23 cellular contexts compared by ENCODE assay signal in genomic region chr9:135348788-135349150, GRCh38.
DNase-seq lines count a peak whose midpoint lies in the region; ATAC-seq, FAIRE-seq and TF ChIP-seq lines count a peak whose summit lies in the region.
"Had no signal": no experiment of that assay in that cellular context is flagged by ENCODE, and none has a peak within 500 bp of the region (broad histone marks: within the 10 kb centered on the region; RNA-seq: fewer than 3 reads in every experiment).

No MANE protein-coding gene starts in this region.

- no peak overlapping the region for H3K27ac Mint-ChIP-seq in activated T-helper 1 cell treated with anti-CD3 and anti-CD28 coated beads, Interleukin-12 subunit alpha, Interleukin-12 subunit beta, Interleukin-2, Interleukin-4 antibody, amounts not matched to agents 30 ng/mL and 10 ng/mL and 1 ng/mL, durations not matched to agents 14 hours and 24 hours and 36 hours
- H3K27ac Mint-ChIP-seq: CD4-positive, alpha-beta T cell; GM23338; HFFc6 had no signal

- no peak overlapping the region for H3K23ac ChIP-seq in H1 (ENCODE audit: insufficient read length)

- H2AK5ac ChIP-seq in H1 (ENCODE audit: low read depth, low read length), result no peak overlapping the region

- H2BK20ac ChIP-seq in H1 (ENCODE audit: low read length), result no peak overlapping the region

- H4K5ac ChIP-seq in H1 (ENCODE audit: insufficient read length, low read depth, low read length), result no peak overlapping the region

- peaks cover 13 to 26% (median 21%) of the 10 kb centered on the region in 10 experiments for H3K4me1 ChIP-seq in BLaER1 treated with 17β-estradiol and CSF1 and Interleukin-3, amounts not matched to agents 10 nM and 100 nM
- peaks cover 0 to 4% (median 2%) of the 10 kb centered on the region in 4 experiments; a peak in 3 of 7 replicates for H3K4me1 ChIP-seq in H1 (replicated peaks in 1 of 4; ENCODE audit: control insufficient read depth in 3 of 4, insufficient read depth in 4 of 4, low read length in 3 of 4)
- H3K4me1 ChIP-seq in osteoblast (ENCODE audit: insufficient read depth, low read length), result no peaks in the 10 kb centered on the region
- H3K4me1 ChIP-seq: HAP-1 had no signal

- peak overlapping the region; percentile 22 for H4K91ac ChIP-seq in H1 (replicated peaks; ENCODE audit: insufficient read length, low read length)

- H3K79me1 ChIP-seq in H1 (ENCODE audit: low read depth, low read length), result no peaks in the 10 kb centered on the region

- no peak overlapping the region for H2BK12ac ChIP-seq in H1 (ENCODE audit: low read depth, low read length)

- no peak overlapping the region for H3K56ac ChIP-seq in H1 (replicated peaks; ENCODE audit: insufficient read length, low read depth, low read length)

- WGBS in H1 (ENCODE audit: extremely low coverage in 1 of 2, insufficient coverage in 1 of 2, insufficient read length in 1 of 2, insufficient replicate concordance in 2 of 2, low coverage in 1 of 2, low lambda C conversion rate in 2 of 2, missing lambda C conversion rate in 1 of 2), 2 experiments, result 91% methylated on average over 9 of the region's 9 CpGs; no CpG with 5 or more reads in 1 of the 2 experiments

- peaks cover 0 to 5% (median 0%) of the 10 kb centered on the region in 11 experiments; a peak in 1 of 22 replicates for H3K9me3 ChIP-seq in BLaER1 treated with 17β-estradiol and CSF1 and Interleukin-3, amounts not matched to agents 10 nM and 100 nM (replicated peaks in 1 of 11)
- H3K9me3 ChIP-seq in H1 (ENCODE audit: insufficient read depth in 2 of 2, low read depth in 1 of 2, low read length in 1 of 2) (peaks cover 2 to 4% of the 10 kb centered on the region in 2 experiments; a peak in 2 of 4 replicates), osteoblast (ENCODE audit: low read depth, low read length) (no peaks in the 10 kb centered on the region)
- H3K9me3 ChIP-seq: HAP-1 had no signal

- no peaks in the 10 kb centered on the region for H3K36me3 Mint-ChIP-seq in activated T-helper 1 cell treated with anti-CD3 and anti-CD28 coated beads, Interleukin-12 subunit alpha, Interleukin-12 subunit beta, Interleukin-2, Interleukin-4 antibody, amounts not matched to agents 30 ng/mL and 10 ng/mL and 1 ng/mL, durations not matched to agents 14 hours and 24 hours and 36 hours (ENCODE audit: low read depth)
- H3K36me3 Mint-ChIP-seq: CD14-positive monocyte; CD8-positive, alpha-beta memory T cell had no signal

- no peaks in the 10 kb centered on the region for H3K27me3 Mint-ChIP-seq in activated T-helper 1 cell treated with anti-CD3 and anti-CD28 coated beads, Interleukin-12 subunit alpha, Interleukin-12 subunit beta, Interleukin-2, Interleukin-4 antibody, amounts not matched to agents 30 ng/mL and 10 ng/mL and 1 ng/mL, durations not matched to agents 14 hours and 24 hours and 36 hours (ENCODE audit: insufficient read depth)

- no peak overlapping the region for H3K14ac ChIP-seq in H1 (ENCODE audit: insufficient read length)

- H3K27ac ChIP-seq in BLaER1 treated with 17β-estradiol and CSF1 and Interleukin-3, amounts not matched to agents 10 nM and 100 nM, result no peak overlapping the region
- H3K27ac ChIP-seq in angular gyrus (ENCODE audit: low read depth, low read length) (peak overlapping the region; percentile 66), H1 (ENCODE audit: low read depth, low read length) (no peak overlapping the region), osteoblast (ENCODE audit: low read depth, low read length) (no peak overlapping the region)

- peak overlapping the region; percentile 9; the same call in 1 of the 2 replicates for H4K8ac ChIP-seq in H1 (ENCODE audit: extremely low read depth, insufficient read depth, low read length)

- no peak overlapping the region for H2AFZ ChIP-seq in H1 (ENCODE audit: low read length)
- no peak overlapping the region for H2AFZ ChIP-seq in osteoblast (ENCODE audit: low read length)

- H4K20me1 ChIP-seq in BLaER1 treated with 17β-estradiol and CSF1 and Interleukin-3, amounts not matched to agents 10 nM and 100 nM, result peaks cover 0 to 70% (median 12%) of the 10 kb centered on the region in 11 experiments; a peak in 13 of 22 replicates
- no peaks in the 10 kb centered on the region for H4K20me1 ChIP-seq in H1 (replicated peaks in 1 of 2; ENCODE audit: control insufficient read depth in 1 of 2, insufficient read depth in 2 of 2, low read length in 2 of 2)
- no peaks in the 10 kb centered on the region for H4K20me1 ChIP-seq in osteoblast (ENCODE audit: insufficient read depth, low read length)

- no peak overlapping the region for H3K4ac ChIP-seq in H1 (replicated peaks; ENCODE audit: insufficient read length, low read depth, low read length)

- no peaks in the 10 kb centered on the region for H3K36me3 ChIP-seq in BLaER1 treated with 17β-estradiol and CSF1 and Interleukin-3, amounts not matched to agents 10 nM and 100 nM
- no peaks in the 10 kb centered on the region for H3K36me3 ChIP-seq in H1 (ENCODE audit: control insufficient read depth in 2 of 4, insufficient read depth in 4 of 4, low read length in 3 of 4)
- H3K36me3 ChIP-seq in osteoblast (ENCODE audit: insufficient read depth, low read length), result no peaks in the 10 kb centered on the region
- H3K36me3 ChIP-seq: HAP-1 had no signal

- peaks cover 0 to 8% (median 0%) of the 10 kb centered on the region in 11 experiments; a peak in 4 of 22 replicates for H3K27me3 ChIP-seq in BLaER1 treated with 17β-estradiol and CSF1 and Interleukin-3, amounts not matched to agents 10 nM and 100 nM
- no peaks in the 10 kb centered on the region for H3K27me3 ChIP-seq in H1 (replicated peaks in 1 of 4; ENCODE audit: control insufficient read depth in 3 of 4, extremely low read depth in 1 of 4, insufficient read depth in 3 of 4, low read length in 3 of 4)
- peaks cover 3% of the 10 kb centered on the region for H3K27me3 ChIP-seq in osteoblast (ENCODE audit: insufficient read depth, low read length)

- TF ChIP-seq EP300 in H1 (IDR thresholded peaks at IDR 0.05; ENCODE audit: borderline replicate concordance in 1 of 2, low read depth in 2 of 2, low read length in 2 of 2), result no peak

- H2BK120ac ChIP-seq in H1 (replicated peaks; ENCODE audit: low read depth, low read length), result no peak overlapping the region

- peak overlapping the region in 2 of 11 experiments; percentile 24 to 36; a peak in 2 of 22 replicates for H3K9ac ChIP-seq in BLaER1 treated with 17β-estradiol and CSF1 and Interleukin-3, amounts not matched to agents 10 nM and 100 nM
- no peak overlapping the region for H3K9ac ChIP-seq in H1 (replicated peaks in 1 of 4; ENCODE audit: extremely low read depth in 1 of 4, low read depth in 3 of 4, low read length in 3 of 4)

- H3K4me3 Mint-ChIP-seq in activated T-helper 1 cell treated with anti-CD3 and anti-CD28 coated beads, Interleukin-12 subunit alpha, Interleukin-12 subunit beta, Interleukin-2, Interleukin-4 antibody, amounts not matched to agents 30 ng/mL and 10 ng/mL and 1 ng/mL, durations not matched to agents 14 hours and 24 hours and 36 hours, result no peak overlapping the region
- H3K4me3 Mint-ChIP-seq: CD14-positive monocyte; CD4-positive, alpha-beta T cell; CD8-positive, alpha-beta memory T cell; GM23338; HFFc6 had no signal

- DNase-seq in H1 (ENCODE audit: low read depth in 1 of 2, low spot score in 2 of 2) (no peak), osteoblast (ENCODE audit: insufficient read length, low spot score, missing footprints) (peak; percentile 57)
- no peak for DNase-seq in NK-92 treated with Interleukin-12 subunit alpha and Interleukin-12 subunit beta, amount 100 ng/mL, for 24 hours (lab: John Stamatoyannopoulos, UW)
- DNase-seq in activated CD4-positive, alpha-beta T cell treated with anti-CD3 and anti-CD28 coated beads, Interleukin-2, amount 50 U/mL, for 48 hours, result no peak
- DNase-seq in activated T-helper 1 cell treated with anti-CD3 and anti-CD28 coated beads, Interleukin-12 subunit alpha, Interleukin-12 subunit beta, Interleukin-2, Interleukin-4 antibody, amounts not matched to agents 30 ng/mL and 10 ng/mL and 1 ng/mL, durations not matched to agents 14 hours and 24 hours and 36 hours (ENCODE audit: low spot score), result no peak
- DNase-seq: CD4-positive, alpha-beta T cell; CD8-positive, alpha-beta memory T cell; DMS 273 treated with DMSO at 0.1 percent for 48 hours; DMS79; EL; GF-D8; HFFc6 had no signal

- intact Hi-C loops in activated T-helper 1 cell treated with anti-CD3 and anti-CD28 coated beads, Interleukin-12 subunit alpha, Interleukin-12 subunit beta, Interleukin-2, Interleukin-4 antibody, amounts not matched to agents 30 ng/mL and 10 ng/mL and 1 ng/mL, durations not matched to agents 14 hours and 24 hours and 36 hours (cut with micrococcal nuclease), result no loop called here

- POLR2A ChIA-PET in H1 (lab: Charles Lee; ENCODE audit: partially characterized antibody), result no interaction called here

- peak overlapping the region; percentile 56 to 89 (median 77) for H3K4me2 ChIP-seq in BLaER1 treated with 17β-estradiol and CSF1 and Interleukin-3, amounts not matched to agents 10 nM and 100 nM
- H3K4me2 ChIP-seq in H1 (ENCODE audit: insufficient read depth in 1 of 2, low read depth in 2 of 2, low read length in 2 of 2), result no peak overlapping the region
- H3K4me2 ChIP-seq in osteoblast (ENCODE audit: insufficient read depth, low read length), result no peak overlapping the region
- H3K4me2 ChIP-seq: GM23338 had no signal

- no peaks in the 10 kb centered on the region for H3K23me2 ChIP-seq in H1 (ENCODE audit: low read depth, low read length)

- H3K18ac ChIP-seq in H1 (ENCODE audit: extremely low read depth, low read length), result no peak overlapping the region

- no peak for TF ChIP-seq CTCF in H1 (IDR thresholded peaks at IDR 0.05; ENCODE audit: control extremely low read depth in 1 of 3, insufficient read depth in 1 of 3, low read depth in 1 of 3, low read length in 3 of 3)
- no peak for TF ChIP-seq CTCF in osteoblast (IDR thresholded peaks at IDR 0.05; ENCODE audit: extremely low read depth, low read depth, low read length)

- no peak overlapping the region for H3K4me3 ChIP-seq in BLaER1 treated with 17β-estradiol and CSF1 and Interleukin-3, amounts not matched to agents 10 nM and 100 nM
- H3K4me3 ChIP-seq in H1 (ENCODE audit: extremely low read depth in 1 of 4, insufficient read depth in 2 of 4, low read depth in 3 of 4, low read length in 4 of 4) (no peak overlapping the region), osteoblast (ENCODE audit: insufficient read depth, low read length) (no peak overlapping the region)
- H3K4me3 ChIP-seq: GM23338, HAP-1 had no signal

- H3K79me2 ChIP-seq in H1 (ENCODE audit: control insufficient read depth in 1 of 2, insufficient read depth in 2 of 2, low read length in 2 of 2), result no peaks in the 10 kb centered on the region
- H3K79me2 ChIP-seq in osteoblast (ENCODE audit: insufficient read depth, low read length), result no peaks in the 10 kb centered on the region

- CTCF ChIA-PET in H1 (lab: Charles Lee; ENCODE audit: partially characterized antibody), result interaction anchor here (0.6 to 6.3 kb wide), 5 partner anchors 9 to 1259 kb away, joined by 3 to 74 read pairs (median 5); no protein-coding TSS in a partner anchor

- no peak for TF ChIP-seq RAD21 in H1 (IDR thresholded peaks at IDR 0.05 in 1 of 2, conservative IDR thresholded peaks at IDR 0.05 in 1 of 2; ENCODE audit: low read depth in 2 of 2, low read length in 2 of 2)

- no peak overlapping the region for H2BK5ac ChIP-seq in H1 (ENCODE audit: low read depth, low read length)

- no peak for FAIRE-seq in H1 (lab: Jason Lieb, UNC)
- FAIRE-seq: D721Med, GM12891, GM18507, GM19239, H54 had no signal

- no peaks in the 10 kb centered on the region for H3K9me3 Mint-ChIP-seq in activated T-helper 1 cell treated with anti-CD3 and anti-CD28 coated beads, Interleukin-12 subunit alpha, Interleukin-12 subunit beta, Interleukin-2, Interleukin-4 antibody, amounts not matched to agents 30 ng/mL and 10 ng/mL and 1 ng/mL, durations not matched to agents 14 hours and 24 hours and 36 hours
- H3K9me3 Mint-ChIP-seq: CD4-positive, alpha-beta T cell; CD8-positive, alpha-beta memory T cell; GM23338 had no signal

- no peak for TF ChIP-seq POLR2A in H1 (IDR thresholded peaks at IDR 0.05; ENCODE audit: control extremely low read depth in 1 of 2, low read depth in 2 of 2, low read length in 2 of 2)

- no peak for ATAC-seq in GM21825 (IDR thresholded peaks at IDR 0.05; ENCODE audit: unreplicated experiment)
- ATAC-seq: GM23338 had no signal

- H2BK15ac ChIP-seq in H1 (ENCODE audit: low read length), result no peak overlapping the region

- no peaks in the 10 kb centered on the region for H3K4me1 Mint-ChIP-seq in activated T-helper 1 cell treated with anti-CD3 and anti-CD28 coated beads, Interleukin-12 subunit alpha, Interleukin-12 subunit beta, Interleukin-2, Interleukin-4 antibody, amounts not matched to agents 30 ng/mL and 10 ng/mL and 1 ng/mL, durations not matched to agents 14 hours and 24 hours and 36 hours (ENCODE audit: low read depth)
- H3K4me1 Mint-ChIP-seq: CD14-positive monocyte; CD8-positive, alpha-beta memory T cell had no signal

Comparison
In these comparisons a context has a peak if more than half of its experiments do, and no peak if none do; other contexts are left out.
1. H3K4me2 ChIP-seq: peak in BLaER1 treated with 17β-estradiol and CSF1 and Interleukin-3, amounts not matched to agents 10 nM and 100 nM (11 of 11); none in H1 (0 of 2) and osteoblast (single experiment).